8 cellular contexts compared by ENCODE assay signal in genomic region chr2:112481050-112481527, GRCh38. TPM values are rescaled to one million over a fixed set of nuclear protein-coding genes. Genes with fewer than 3 reads are reported as not detected.
A peak's percentile ranks its signal among the peaks of the same experiment; 100 is the strongest.
DNase-seq lines count a peak whose midpoint lies in the region; ATAC-seq and TF ChIP-seq lines count a peak whose summit lies in the region.

No MANE protein-coding gene starts in this region.

- H3K4me1 ChIP-seq in aorta (ENCODE audit: control insufficient read depth in 1 of 2, insufficient read depth in 2 of 2, low read length in 2 of 2) = no peaks in the 10 kb centered on the region

- H3K4me1 Mint-ChIP-seq in T-helper 17 cell = peaks cover 25% of the 10 kb centered on the region

- H3K36me3 ChIP-seq in aorta (ENCODE audit: control insufficient read depth in 1 of 2, insufficient read depth in 2 of 2, low read length in 1 of 2) = no peaks in the 10 kb centered on the region

- H3K4me3 ChIP-seq in GM12875 (ENCODE audit: low read depth, low read length) = peak overlapping the region; percentile 72
- peak overlapping the region; percentile 92 to 95 for H3K4me3 ChIP-seq in aorta (ENCODE audit: low read length in 2 of 2)

- H3K4me3 Mint-ChIP-seq in T-helper 17 cell = peak overlapping the region; percentile 100

- peaks cover 4% of the 10 kb centered on the region for H3K36me3 Mint-ChIP-seq in T-helper 17 cell (ENCODE audit: low read depth)

- peak overlapping the region in 1 of 2 donors; percentile 30 for H3K27ac ChIP-seq in aorta (ENCODE audit: low read depth in 1 of 2, low read length in 2 of 2)

- intact Hi-C loops in aorta (cut with DNase I) = loop anchor here (5.0 to 10.0 kb wide), 2 partner anchors 101 to 104 kb away; partner anchors contain the start of gene CHCHD5 (in 2 of the 2)

- 0 to 1% methylated on average over 19 of the region's 19 CpGs for WGBS in aorta, 2 donors

- H3K9me3 ChIP-seq in T-helper 17 cell (ENCODE audit: control insufficient read depth, low read length, poor library complexity, severe bottlenecking) (no peaks in the 10 kb centered on the region), aorta (ENCODE audit: control insufficient read depth, low read length) (no peaks in the 10 kb centered on the region)

- TF ChIP-seq CTCF in GM12875 (IDR thresholded peaks at IDR 0.05; ENCODE audit: borderline replicate concordance, insufficient read depth, low read depth, low read length) = peak; percentile 95

- ATAC-seq in HG02763 (IDR thresholded peaks at IDR 0.05; ENCODE audit: unreplicated experiment) (peak; percentile 60), T-helper 17 cell (peak; percentile 81), aorta (ENCODE audit: low FRiP score) (peak; percentile 92)

- H3K27me3 ChIP-seq in aorta (ENCODE audit: control insufficient read depth in 1 of 2, insufficient read depth in 2 of 2, low read length in 1 of 2) = no peaks in the 10 kb centered on the region

- H3K27me3 Mint-ChIP-seq in T-helper 17 cell = no peaks in the 10 kb centered on the region

- DNase-seq in NCI-H146 (lab: John Stamatoyannopoulos, UW) = peak; percentile 85
- DNase-seq in T-helper 17 cell = peak; percentile 69 to 74 (median 73)
- peak in 57 of 58 donors; percentile 37 to 89 (median 77) for DNase-seq in anterior cingulate cortex (lab: John Stamatoyannopoulos, UW)
- DNase-seq in hepatic stellate cell (ENCODE audit: low spot score) = peak; percentile 90
- peak; percentile 59 for DNase-seq in renal cortical epithelial cell (ENCODE audit: low read depth)
- DNase-seq in aorta = peak; percentile 89 to 94

- peak overlapping the region; percentile 96 for H3K27ac Mint-ChIP-seq in T-helper 17 cell

RNA-seq across cellular contexts. Expression of gene TTL, which starts 0.9 kb away (rescaled TPM):
- 10 to 100 TPM; 18.8 to 20.6 TPM for total RNA-seq in T-helper 17 cell
- 46.5 and 62.2 TPM in 2 replicates for total RNA-seq in renal cortical epithelial cell
- 10 to 100 TPM; 33.6 to 46.6 TPM for total RNA-seq in aorta
- polyA plus RNA-seq in aorta = 10 to 100 TPM in 1 of 2 donors, 1 to 10 TPM in 1; 9.8 to 13.1 TPM

RNA-seq across cellular contexts. Expression of gene RGPD8, which starts 47.6 kb away (rescaled TPM):
- total RNA-seq in T-helper 17 cell (10 to 100 TPM; 42.7 to 60.6 TPM), renal cortical epithelial cell (6.6 and 23.0 TPM in 2 replicates), aorta (10 to 100 TPM; 36.2 to 51.7 TPM)
- polyA plus RNA-seq in aorta = 1 to 10 TPM; 1.3 to 2.9 TPM
